8 cellular contexts compared by ENCODE assay signal in genomic region chr2:216081487-216082387, GRCh38. TPM values are rescaled to one million over a fixed set of nuclear protein-coding genes. Genes with fewer than 3 reads are reported as not detected.
A peak's percentile ranks its signal among the peaks of the same experiment; 100 is the strongest.
DNase-seq lines count a peak whose midpoint lies in the region; ATAC-seq, FAIRE-seq and TF ChIP-seq lines count a peak whose summit lies in the region.

Gene PECR, minus strand, starts transcription at chr2:216081809. Its CDS starts 68 bp downstream, at chr2:216081741.
Gene TMEM169, plus strand, starts transcription at chr2:216081919. Its CDS starts 14,045 bp downstream, at chr2:216095964.

- no peak within 1 kb of the TSS for H3K23ac ChIP-seq in H9 (ENCODE audit: insufficient read length, low read depth, low read length)

- no CpG with 5 or more reads among the region's 60 CpGs for whole genome bisulfite sequencing in H9 (ENCODE audit: extremely low coverage, insufficient read length, low lambda C conversion rate)
- WGBS in SK-N-SH (ENCODE audit: low lambda C conversion rate), result 2% methylated on average over 35 of the region's 60 CpGs
- WGBS in pancreas, 2 donors, result 1% methylated on average over 51 to 60 of the region's 60 CpGs
- 1 to 2% methylated on average over 34 to 41 of the region's 60 CpGs for WGBS in thyroid gland, 2 donors

- CTCF ChIA-PET in SK-N-SH (lab: Yijun Ruan, JAX), result interaction anchor here (0.6 to 3.7 kb wide), 14 partner anchors 12 to 266 kb away, joined by 3 to 14 read pairs (median 4); no protein-coding TSS in a partner anchor

- TF ChIP-seq CTCF in H9 (conservative IDR thresholded peaks at IDR 0.05), result no peak
- TF ChIP-seq CTCF in MM.1S (IDR thresholded peaks at IDR 0.05; ENCODE audit: low read length), result no peak
- TF ChIP-seq CTCF in SK-N-SH (IDR thresholded peaks at IDR 0.05), result no peak
- TF ChIP-seq CTCF in pancreas (IDR thresholded peaks at IDR 0.05), result no peak
- no peak for TF ChIP-seq CTCF in thyroid gland (IDR thresholded peaks at IDR 0.05)

- no peak within 1 kb of the TSS for H2BK120ac ChIP-seq in H9 (ENCODE audit: low read depth, low read length, poor library complexity, severe bottlenecking)

- POLR2A ChIA-PET in SK-N-SH (lab: Yijun Ruan, JAX), result interaction anchor here (0.7 to 3.2 kb wide), 8 partner anchors 8 to 330 kb away, joined by 3 to 17 read pairs (median 4); partner anchors contain the start of genes SMARCAL1 and XRCC5

- no peaks in the 10 kb centered on the region for H3K9me3 ChIP-seq in H9 (ENCODE audit: control insufficient read depth, low read depth, low read length)
- H3K9me3 ChIP-seq in MM.1S (replicated peaks; ENCODE audit: insufficient read depth, low read length), result no peaks in the 10 kb centered on the region
- no peaks in the 10 kb centered on the region for H3K9me3 ChIP-seq in SK-N-SH
- H3K9me3 ChIP-seq in pancreas, result no peaks in the 10 kb centered on the region
- H3K9me3 ChIP-seq in thyroid gland, result no peaks in the 10 kb centered on the region

- no peak within 1 kb of the TSS for H2BK15ac ChIP-seq in H9 (ENCODE audit: low read depth, low read length)

- peak within 1 kb of the TSS; percentile 73 for H4K5ac ChIP-seq in H9 (ENCODE audit: insufficient read length, low read depth, low read length)

- intact Hi-C loops in Right ventricle myocardium superior (cut with DNase I) (no loop called here), pancreas (cut with DNase I) (no loop called here), thyroid gland (cut with DNase I) (no loop called here)

- no peak within 1 kb of the TSS for H3K56ac ChIP-seq in H9 (ENCODE audit: insufficient read length, low read depth, low read length)

- no peaks in the 10 kb centered on the region; the same call in 1 of the 2 replicates for H3K27me3 Mint-ChIP-seq in H9 (ENCODE audit: low read depth)
- H3K27me3 Mint-ChIP-seq in activated naive CD8-positive, alpha-beta T cell, result no peaks in the 10 kb centered on the region

- peaks cover 31 to 37% of the 10 kb centered on the region in 2 experiments for H3K4me1 Mint-ChIP-seq in H9
- peaks cover 66% of the 10 kb centered on the region for H3K4me1 Mint-ChIP-seq in activated naive CD8-positive, alpha-beta T cell (ENCODE audit: low read depth)

- peaks cover 0 to 3% (median 0%) of the 10 kb centered on the region in 3 experiments; a peak in 3 of 7 replicates for H3K36me3 Mint-ChIP-seq in H9 (ENCODE audit: insufficient read depth in 1 of 3, low read depth in 3 of 3)
- H3K36me3 Mint-ChIP-seq in activated naive CD8-positive, alpha-beta T cell, result no peaks in the 10 kb centered on the region

- H3K36me3 ChIP-seq in MM.1S (replicated peaks; ENCODE audit: insufficient read depth, low read length), result no peaks in the 10 kb centered on the region
- no peaks in the 10 kb centered on the region for H3K36me3 ChIP-seq in SK-N-SH (replicated peaks in 1 of 2; ENCODE audit: control insufficient read depth in 1 of 2, insufficient read depth in 2 of 2, low read length in 1 of 2)
- H3K36me3 ChIP-seq in pancreas, result no peaks in the 10 kb centered on the region
- H3K36me3 ChIP-seq in thyroid gland, result no peaks in the 10 kb centered on the region

- no peak within 1 kb of the TSS for H4K8ac ChIP-seq in H9 (replicated peaks; ENCODE audit: insufficient read length, low read depth, low read length)

- H3K79me1 ChIP-seq in H9 (ENCODE audit: insufficient read depth, low read depth, low read length, poor library complexity, severe bottlenecking), result no peaks in the 10 kb centered on the region

- TF ChIP-seq RAD21 in SK-N-SH (IDR thresholded peaks at IDR 0.05; ENCODE audit: low read length), result no peak

- H4K91ac ChIP-seq in H9 (ENCODE audit: insufficient read length, low read depth, low read length), result no peak within 1 kb of the TSS

- H2BK20ac ChIP-seq in H9 (ENCODE audit: low read depth, low read length, poor library complexity, severe bottlenecking), result no peak within 1 kb of the TSS

- H3K27me3 ChIP-seq in H9 (ENCODE audit: insufficient read depth, low read length) (no peaks in the 10 kb centered on the region; the same call in 1 of the 2 replicates), MM.1S (replicated peaks; ENCODE audit: insufficient read depth, low read length) (no peaks in the 10 kb centered on the region), SK-N-SH (ENCODE audit: insufficient read depth) (no peaks in the 10 kb centered on the region), pancreas (no peaks in the 10 kb centered on the region), thyroid gland (no peaks in the 10 kb centered on the region)

- no peaks in the 10 kb centered on the region for H4K20me1 ChIP-seq in H9 (ENCODE audit: control insufficient read depth, insufficient read depth, insufficient read length)
- no peaks in the 10 kb centered on the region for H4K20me1 ChIP-seq in MM.1S (ENCODE audit: insufficient read depth, low read length)
- no peaks in the 10 kb centered on the region for H4K20me1 ChIP-seq in SK-N-SH (ENCODE audit: insufficient read depth)

- DNase-seq in GM03348 (ENCODE audit: low spot score) (peak; percentile 97), H9 (peak; percentile 92), MM.1S (peak; percentile 85), SK-N-SH (peak; percentile 97), Right ventricle myocardium superior (peak; percentile 91), pancreas (peak; percentile 75 to 92 (median 83)), thyroid gland (peak; percentile 89 to 91)

- H2AK5ac ChIP-seq in H9 (ENCODE audit: insufficient read length, low read length), result no peak within 1 kb of the TSS

- H3K14ac ChIP-seq in H9 (ENCODE audit: insufficient read depth, low read length), result peak within 1 kb of the TSS; percentile 87

- peak within 1 kb of the TSS; percentile 93 to 98 (median 94) for H3K27ac Mint-ChIP-seq in H9
- H3K27ac Mint-ChIP-seq in activated naive CD8-positive, alpha-beta T cell, result peak within 1 kb of the TSS; percentile 94

- H3K27ac ChIP-seq in H9 (ENCODE audit: insufficient read length, low read depth, low read length), result no peak within 1 kb of the TSS
- H3K27ac ChIP-seq in MM.1S (ENCODE audit: low read length), result peak within 1 kb of the TSS; percentile 45; the same call in 1 of the 2 replicates
- peak within 1 kb of the TSS; percentile 28 to 88; a peak in 3 of 4 replicates for H3K27ac ChIP-seq in SK-N-SH (ENCODE audit: low read depth in 2 of 2, low read length in 1 of 2)
- H3K27ac ChIP-seq in pancreas, result peak within 1 kb of the TSS in 3 of 4 donors; percentile 5 to 47 (median 28)
- peak within 1 kb of the TSS; percentile 55 to 68 (median 61) for H3K27ac ChIP-seq in thyroid gland

- H3K4me3 Mint-ChIP-seq in H9, result peak within 1 kb of the TSS; percentile 89 to 90
- peak within 1 kb of the TSS; percentile 89 for H3K4me3 Mint-ChIP-seq in activated naive CD8-positive, alpha-beta T cell

- FAIRE-seq in pancreas (lab: Jason Lieb, UNC), result no peak

- H3K4me2 ChIP-seq in H9 (ENCODE audit: insufficient read depth, insufficient read length, low read length), result peak within 1 kb of the TSS; percentile 95
- peak within 1 kb of the TSS; percentile 73 for H3K4me2 ChIP-seq in MM.1S (ENCODE audit: low read depth, low read length)
- H3K4me2 ChIP-seq in SK-N-SH, result peak within 1 kb of the TSS; percentile 99

- H3K79me2 ChIP-seq in H9 (ENCODE audit: insufficient read depth, low read length), result no peaks in the 10 kb centered on the region
- H3K79me2 ChIP-seq in MM.1S (ENCODE audit: low read length), result peaks cover 20% of the 10 kb centered on the region
- H3K79me2 ChIP-seq in SK-N-SH (ENCODE audit: insufficient read depth), result peaks cover 12% of the 10 kb centered on the region

- no peaks in the 10 kb centered on the region for H3K9me3 Mint-ChIP-seq in H9
- no peaks in the 10 kb centered on the region for H3K9me3 Mint-ChIP-seq in activated naive CD8-positive, alpha-beta T cell (ENCODE audit: low read depth)

- no peak within 1 kb of the TSS for H3T11ph ChIP-seq in H9 (ENCODE audit: low read length)

- H3K9ac ChIP-seq in H9 (ENCODE audit: extremely low read depth, insufficient read length, low read length), result peak within 1 kb of the TSS; percentile 90
- H3K9ac ChIP-seq in MM.1S (ENCODE audit: low read length), result peak within 1 kb of the TSS; percentile 74
- H3K9ac ChIP-seq in SK-N-SH, result peak within 1 kb of the TSS; percentile 80

- H3K4me1 ChIP-seq in H9 (ENCODE audit: insufficient read depth, low read length), result peaks cover 12% of the 10 kb centered on the region
- H3K4me1 ChIP-seq in MM.1S (ENCODE audit: low read length), result peaks cover 12% of the 10 kb centered on the region
- H3K4me1 ChIP-seq in SK-N-SH (ENCODE audit: control insufficient read depth in 1 of 2, insufficient read depth in 2 of 2, low read depth in 1 of 2, low read length in 1 of 2), result peaks cover 0 to 18% of the 10 kb centered on the region in 2 experiments; a peak in 3 of 4 replicates
- peaks cover 0 to 10% (median 6%) of the 10 kb centered on the region in 3 donors for H3K4me1 ChIP-seq in pancreas
- H3K4me1 ChIP-seq in thyroid gland, result peaks cover 0 to 41% of the 10 kb centered on the region in 2 donors

- peak in 1 of 2 donors; percentile 82 for TF ChIP-seq POLR2A in thyroid gland (IDR thresholded peaks at IDR 0.05)

- H2BK12ac ChIP-seq in H9 (ENCODE audit: insufficient read length, low read depth, low read length), result no peak within 1 kb of the TSS

- H3K4me3 ChIP-seq in MM.1S (ENCODE audit: low read length), result peak within 1 kb of the TSS; percentile 74
- peak within 1 kb of the TSS; percentile 72 to 97 for H3K4me3 ChIP-seq in SK-N-SH (ENCODE audit: low read depth in 2 of 2, low read length in 1 of 2)
- peak within 1 kb of the TSS; percentile 52 to 77 (median 56) for H3K4me3 ChIP-seq in pancreas
- peak within 1 kb of the TSS; percentile 13 to 65 (median 35) for H3K4me3 ChIP-seq in thyroid gland (replicated peaks in 1 of 3)

- ATAC-seq in Right ventricle myocardium superior (ENCODE audit: poor library complexity) (peak; percentile 99), pancreas (peak; percentile 98 to 99 (median 99))

- H3K9me2 ChIP-seq in MM.1S (replicated peaks; ENCODE audit: insufficient read depth, low read length) (no peaks in the 10 kb centered on the region), SK-N-SH (no peaks in the 10 kb centered on the region)

- TF ChIP-seq EP300 in SK-N-SH (IDR thresholded peaks at IDR 0.05; ENCODE audit: borderline replicate concordance in 1 of 2, low read depth in 1 of 2, low read length in 1 of 2), result no peak; a peak in 1 of 4 replicates

- peaks cover 11% of the 10 kb centered on the region for H3F3A ChIP-seq in MM.1S (ENCODE audit: insufficient read depth, low read length)
- H3F3A ChIP-seq in SK-N-SH (replicated peaks; ENCODE audit: insufficient read depth), result peaks cover 4% of the 10 kb centered on the region

- H3K23me2 ChIP-seq in H9 (ENCODE audit: insufficient read length, low read depth, low read length, poor library complexity, severe bottlenecking), result peaks cover 15% of the 10 kb centered on the region

- H3K18ac ChIP-seq in H9 (ENCODE audit: insufficient read length, low read depth, low read length), result peak within 1 kb of the TSS; percentile 31

- H3K4ac ChIP-seq in H9 (ENCODE audit: low read depth, low read length), result no peak within 1 kb of the TSS

- H2BK5ac ChIP-seq in H9 (ENCODE audit: insufficient read length, low read length), result no peak within 1 kb of the TSS

- H2AFZ ChIP-seq in H9 (ENCODE audit: low read length) (no peak within 1 kb of the TSS), MM.1S (ENCODE audit: low read length) (peak within 1 kb of the TSS; percentile 96), SK-N-SH (ENCODE audit: low read depth) (peak within 1 kb of the TSS; percentile 100)

RNA-seq across cellular contexts. Expression of gene PECR, which starts in this region (rescaled TPM):
- total RNA-seq in H9 (2021), result 15.3 and 16.5 TPM in 2 replicates
- 18.6 and 20.9 TPM in 2 replicates for polyA plus RNA-seq in SK-N-SH (2012; rRNA removed)
- polyA plus RNA-seq in SK-N-SH (2012; cell fraction: cytosol; rRNA removed), result 17.8 and 20.0 TPM in 2 replicates
- 13.8 and 15.3 TPM in 2 replicates for polyA plus RNA-seq in SK-N-SH (2012; cell fraction: nucleus; rRNA removed)
- 6.0 TPM for total RNA-seq in Right ventricle myocardium superior
- total RNA-seq in pancreas, result 1 to 10 TPM; 3.8 to 7.5 (median 4.8) TPM
- 1 to 10 TPM; 4.7 to 6.8 TPM for polyA plus RNA-seq in pancreas
- 10 to 100 TPM; 14.6 to 25.6 (median 22.8) TPM for total RNA-seq in thyroid gland

RNA-seq across cellular contexts. Expression of gene TMEM169, which starts in this region (rescaled TPM):
- total RNA-seq in H9 (2021), result 0.97 and 1.0 TPM in 2 replicates
- polyA plus RNA-seq in SK-N-SH (2012; rRNA removed), result 0.30 and 0.47 TPM in 2 replicates
- 0.31 and 0.47 TPM in 2 replicates for polyA plus RNA-seq in SK-N-SH (2012; cell fraction: cytosol; rRNA removed)
- 0.02 and 0.19 TPM in 2 replicates for polyA plus RNA-seq in SK-N-SH (2012; cell fraction: nucleus; rRNA removed)
- 0.62 TPM for total RNA-seq in Right ventricle myocardium superior
- under 1 TPM; 0.19 to 0.55 (median 0.44) TPM for total RNA-seq in pancreas
- under 1 TPM; 0.15 to 0.47 TPM for polyA plus RNA-seq in pancreas
- total RNA-seq in thyroid gland, result 1 to 10 TPM; 1.9 to 3.1 (median 2.4) TPM
